In the genomic region with DNA sequence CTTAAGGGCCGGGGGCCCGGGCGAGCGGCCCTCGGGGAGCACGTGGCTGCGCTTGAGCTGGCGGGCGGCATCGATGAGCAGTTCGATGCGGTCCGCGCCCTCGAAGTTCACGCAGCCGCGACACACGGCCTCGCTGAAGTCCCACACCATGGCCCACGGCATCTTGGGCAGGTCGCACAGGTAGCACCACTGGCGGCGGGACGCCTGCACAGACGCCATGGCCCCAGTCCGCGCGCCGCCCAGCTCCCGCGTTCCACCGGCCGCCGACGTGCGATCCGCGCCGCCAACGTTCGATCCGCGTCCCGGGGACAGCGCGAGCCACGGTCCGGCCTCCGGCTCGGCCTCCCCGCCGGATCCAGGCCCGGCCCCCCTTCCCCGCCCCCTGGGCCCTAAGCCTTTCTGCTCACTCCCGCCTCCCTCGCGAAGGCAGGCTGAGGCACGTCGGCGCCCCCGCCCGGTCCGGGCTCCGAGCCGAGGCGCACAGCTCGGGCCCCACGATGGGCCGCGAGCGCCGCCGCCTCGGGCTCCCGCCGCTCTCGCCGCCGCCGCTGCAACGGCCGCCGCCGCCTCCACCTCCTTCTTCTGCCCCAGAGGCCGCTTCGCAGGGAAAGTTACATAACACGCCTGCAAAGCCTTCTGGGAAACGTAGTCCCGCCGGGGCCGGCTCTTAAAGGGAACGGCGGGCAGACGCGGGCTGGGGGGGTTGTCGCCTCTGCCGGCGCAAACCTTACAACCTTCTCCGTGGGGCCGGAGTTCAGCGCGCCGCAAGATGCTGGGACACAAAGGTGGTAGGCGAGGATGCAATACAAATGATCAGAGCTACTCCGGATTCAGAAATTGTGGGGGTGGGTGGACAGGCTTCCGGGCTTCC, we compare ENCODE assay signal across 1 cellular context.
TF ChIP-seq lines count a peak whose summit lies in the region.

A gene with protein sequence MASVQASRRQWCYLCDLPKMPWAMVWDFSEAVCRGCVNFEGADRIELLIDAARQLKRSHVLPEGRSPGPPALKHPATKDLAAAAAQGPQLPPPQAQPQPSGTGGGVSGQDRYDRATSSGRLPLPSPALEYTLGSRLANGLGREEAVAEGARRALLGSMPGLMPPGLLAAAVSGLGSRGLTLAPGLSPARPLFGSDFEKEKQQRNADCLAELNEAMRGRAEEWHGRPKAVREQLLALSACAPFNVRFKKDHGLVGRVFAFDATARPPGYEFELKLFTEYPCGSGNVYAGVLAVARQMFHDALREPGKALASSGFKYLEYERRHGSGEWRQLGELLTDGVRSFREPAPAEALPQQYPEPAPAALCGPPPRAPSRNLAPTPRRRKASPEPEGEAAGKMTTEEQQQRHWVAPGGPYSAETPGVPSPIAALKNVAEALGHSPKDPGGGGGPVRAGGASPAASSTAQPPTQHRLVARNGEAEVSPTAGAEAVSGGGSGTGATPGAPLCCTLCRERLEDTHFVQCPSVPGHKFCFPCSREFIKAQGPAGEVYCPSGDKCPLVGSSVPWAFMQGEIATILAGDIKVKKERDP (minus strand): TSS at position 586 of the 871 bp plus-strand sequence. CDS start 367 bp downstream, at position 219.

TF ChIP-seq in HepG2, 621 proteins besides CTCF, POLR2A, EP300 and RAD21 (continued from another document and continues in another):
- TF ChIP-seq, protein P1, sequence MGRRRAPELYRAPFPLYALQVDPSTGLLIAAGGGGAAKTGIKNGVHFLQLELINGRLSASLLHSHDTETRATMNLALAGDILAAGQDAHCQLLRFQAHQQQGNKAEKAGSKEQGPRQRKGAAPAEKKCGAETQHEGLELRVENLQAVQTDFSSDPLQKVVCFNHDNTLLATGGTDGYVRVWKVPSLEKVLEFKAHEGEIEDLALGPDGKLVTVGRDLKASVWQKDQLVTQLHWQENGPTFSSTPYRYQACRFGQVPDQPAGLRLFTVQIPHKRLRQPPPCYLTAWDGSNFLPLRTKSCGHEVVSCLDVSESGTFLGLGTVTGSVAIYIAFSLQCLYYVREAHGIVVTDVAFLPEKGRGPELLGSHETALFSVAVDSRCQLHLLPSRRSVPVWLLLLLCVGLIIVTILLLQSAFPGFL (CRISPR knock-in tag; IDR thresholded peaks at IDR 0.05) = no peak
- TF ChIP-seq ZBTB3 (CRISPR knock-in tag; IDR thresholded peaks at IDR 0.05; ENCODE audit: borderline replicate concordance, low read depth) = no peak
- peak; percentile 69 for TF ChIP-seq IKZF4 (CRISPR knock-in tag; IDR thresholded peaks at IDR 0.05; ENCODE audit: borderline replicate concordance, low read depth, not compliant biosample characterization)
- TF ChIP-seq, protein P2, sequence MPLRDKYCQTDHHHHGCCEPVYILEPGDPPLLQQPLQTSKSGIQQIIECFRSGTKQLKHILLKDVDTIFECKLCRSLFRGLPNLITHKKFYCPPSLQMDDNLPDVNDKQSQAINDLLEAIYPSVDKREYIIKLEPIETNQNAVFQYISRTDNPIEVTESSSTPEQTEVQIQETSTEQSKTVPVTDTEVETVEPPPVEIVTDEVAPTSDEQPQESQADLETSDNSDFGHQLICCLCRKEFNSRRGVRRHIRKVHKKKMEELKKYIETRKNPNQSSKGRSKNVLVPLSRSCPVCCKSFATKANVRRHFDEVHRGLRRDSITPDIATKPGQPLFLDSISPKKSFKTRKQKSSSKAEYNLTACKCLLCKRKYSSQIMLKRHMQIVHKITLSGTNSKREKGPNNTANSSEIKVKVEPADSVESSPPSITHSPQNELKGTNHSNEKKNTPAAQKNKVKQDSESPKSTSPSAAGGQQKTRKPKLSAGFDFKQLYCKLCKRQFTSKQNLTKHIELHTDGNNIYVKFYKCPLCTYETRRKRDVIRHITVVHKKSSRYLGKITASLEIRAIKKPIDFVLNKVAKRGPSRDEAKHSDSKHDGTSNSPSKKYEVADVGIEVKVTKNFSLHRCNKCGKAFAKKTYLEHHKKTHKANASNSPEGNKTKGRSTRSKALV (CRISPR knock-in tag; IDR thresholded peaks at IDR 0.05) = no peak; the same call in 1 of the 2 replicates
- no peak for TF ChIP-seq ETV6 (CRISPR knock-in tag; conservative IDR thresholded peaks at IDR 0.05)
- no peak for TF ChIP-seq LCORL (IDR thresholded peaks at IDR 0.05)
- TF ChIP-seq LCORL (CRISPR knock-in tag; IDR thresholded peaks at IDR 0.05) = no peak; the same call in 1 of the 2 replicates
- no peak for TF ChIP-seq MTF2 (CRISPR knock-in tag; IDR thresholded peaks at IDR 0.05; ENCODE audit: borderline replicate concordance)
- no peak for TF ChIP-seq ZNF549 (CRISPR knock-in tag; IDR thresholded peaks at IDR 0.05)
- TF ChIP-seq PHF8 (CRISPR knock-in tag; IDR thresholded peaks at IDR 0.05) = peak; percentile 13
- TF ChIP-seq, protein P3, sequence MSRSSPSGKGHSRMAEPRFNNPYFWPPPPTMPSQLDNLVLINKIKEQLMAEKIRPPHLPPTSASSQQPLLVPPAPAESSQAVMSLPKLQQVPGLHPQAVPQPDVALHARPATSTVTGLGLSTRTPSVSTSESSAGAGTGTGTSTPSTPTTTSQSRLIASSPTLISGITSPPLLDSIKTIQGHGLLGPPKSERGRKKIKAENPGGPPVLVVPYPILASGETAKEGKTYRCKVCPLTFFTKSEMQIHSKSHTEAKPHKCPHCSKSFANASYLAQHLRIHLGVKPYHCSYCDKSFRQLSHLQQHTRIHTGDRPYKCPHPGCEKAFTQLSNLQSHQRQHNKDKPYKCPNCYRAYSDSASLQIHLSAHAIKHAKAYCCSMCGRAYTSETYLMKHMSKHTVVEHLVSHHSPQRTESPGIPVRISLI (CRISPR knock-in tag; IDR thresholded peaks at IDR 0.05; ENCODE audit: borderline replicate concordance) = no peak
- no peak for TF ChIP-seq ZNF317 (CRISPR knock-in tag; IDR thresholded peaks at IDR 0.05)
- TF ChIP-seq ZNF44 (CRISPR knock-in tag; IDR thresholded peaks at IDR 0.05) = no peak; the same call in 1 of the 2 replicates
- TF ChIP-seq ZNF746 (CRISPR knock-in tag; IDR thresholded peaks at IDR 0.05) = 0 out of 2 replicates have a peak, but pooled peaks have one; percentile 11
- TF ChIP-seq, protein P4, sequence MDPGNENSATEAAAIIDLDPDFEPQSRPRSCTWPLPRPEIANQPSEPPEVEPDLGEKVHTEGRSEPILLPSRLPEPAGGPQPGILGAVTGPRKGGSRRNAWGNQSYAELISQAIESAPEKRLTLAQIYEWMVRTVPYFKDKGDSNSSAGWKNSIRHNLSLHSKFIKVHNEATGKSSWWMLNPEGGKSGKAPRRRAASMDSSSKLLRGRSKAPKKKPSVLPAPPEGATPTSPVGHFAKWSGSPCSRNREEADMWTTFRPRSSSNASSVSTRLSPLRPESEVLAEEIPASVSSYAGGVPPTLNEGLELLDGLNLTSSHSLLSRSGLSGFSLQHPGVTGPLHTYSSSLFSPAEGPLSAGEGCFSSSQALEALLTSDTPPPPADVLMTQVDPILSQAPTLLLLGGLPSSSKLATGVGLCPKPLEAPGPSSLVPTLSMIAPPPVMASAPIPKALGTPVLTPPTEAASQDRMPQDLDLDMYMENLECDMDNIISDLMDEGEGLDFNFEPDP (CRISPR knock-in tag; conservative IDR thresholded peaks at IDR 0.05) = peak; percentile 82; the same call in 1 of the 2 replicates
- TF ChIP-seq RFX5 (IDR thresholded peaks at IDR 0.05; ENCODE audit: low read depth, low read length) = no peak
- peak; percentile 23 for TF ChIP-seq RBM39 (IDR thresholded peaks at IDR 0.05; ENCODE audit: low read depth, low read length, poor library complexity, severe bottlenecking)
- TF ChIP-seq GTF3A (CRISPR knock-in tag; conservative IDR thresholded peaks at IDR 0.05) = no peak
- no peak for TF ChIP-seq KLF11 (CRISPR knock-in tag; IDR thresholded peaks at IDR 0.05)
- TF ChIP-seq, protein P5, sequence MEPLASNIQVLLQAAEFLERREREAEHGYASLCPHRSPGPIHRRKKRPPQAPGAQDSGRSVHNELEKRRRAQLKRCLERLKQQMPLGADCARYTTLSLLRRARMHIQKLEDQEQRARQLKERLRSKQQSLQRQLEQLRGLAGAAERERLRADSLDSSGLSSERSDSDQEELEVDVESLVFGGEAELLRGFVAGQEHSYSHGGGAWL (CRISPR knock-in tag; IDR thresholded peaks at IDR 0.05) = 0 out of 2 replicates have a peak, but pooled peaks have one; percentile 12
- TF ChIP-seq, protein P6, sequence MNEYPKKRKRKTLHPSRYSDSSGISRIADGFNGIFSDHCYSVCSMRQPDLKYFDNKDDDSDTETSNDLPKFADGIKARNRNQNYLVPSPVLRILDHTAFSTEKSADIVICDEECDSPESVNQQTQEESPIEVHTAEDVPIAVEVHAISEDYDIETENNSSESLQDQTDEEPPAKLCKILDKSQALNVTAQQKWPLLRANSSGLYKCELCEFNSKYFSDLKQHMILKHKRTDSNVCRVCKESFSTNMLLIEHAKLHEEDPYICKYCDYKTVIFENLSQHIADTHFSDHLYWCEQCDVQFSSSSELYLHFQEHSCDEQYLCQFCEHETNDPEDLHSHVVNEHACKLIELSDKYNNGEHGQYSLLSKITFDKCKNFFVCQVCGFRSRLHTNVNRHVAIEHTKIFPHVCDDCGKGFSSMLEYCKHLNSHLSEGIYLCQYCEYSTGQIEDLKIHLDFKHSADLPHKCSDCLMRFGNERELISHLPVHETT (CRISPR knock-in tag; conservative IDR thresholded peaks at IDR 0.05) = peak; percentile 85
- TF ChIP-seq ZNF792 (CRISPR knock-in tag; IDR thresholded peaks at IDR 0.05) = no peak
- TF ChIP-seq ZFP41 (CRISPR knock-in tag; IDR thresholded peaks at IDR 0.05; ENCODE audit: borderline replicate concordance) = no peak
- TF ChIP-seq ZNF564 (CRISPR knock-in tag; IDR thresholded peaks at IDR 0.05) = no peak
- TF ChIP-seq, protein P7, sequence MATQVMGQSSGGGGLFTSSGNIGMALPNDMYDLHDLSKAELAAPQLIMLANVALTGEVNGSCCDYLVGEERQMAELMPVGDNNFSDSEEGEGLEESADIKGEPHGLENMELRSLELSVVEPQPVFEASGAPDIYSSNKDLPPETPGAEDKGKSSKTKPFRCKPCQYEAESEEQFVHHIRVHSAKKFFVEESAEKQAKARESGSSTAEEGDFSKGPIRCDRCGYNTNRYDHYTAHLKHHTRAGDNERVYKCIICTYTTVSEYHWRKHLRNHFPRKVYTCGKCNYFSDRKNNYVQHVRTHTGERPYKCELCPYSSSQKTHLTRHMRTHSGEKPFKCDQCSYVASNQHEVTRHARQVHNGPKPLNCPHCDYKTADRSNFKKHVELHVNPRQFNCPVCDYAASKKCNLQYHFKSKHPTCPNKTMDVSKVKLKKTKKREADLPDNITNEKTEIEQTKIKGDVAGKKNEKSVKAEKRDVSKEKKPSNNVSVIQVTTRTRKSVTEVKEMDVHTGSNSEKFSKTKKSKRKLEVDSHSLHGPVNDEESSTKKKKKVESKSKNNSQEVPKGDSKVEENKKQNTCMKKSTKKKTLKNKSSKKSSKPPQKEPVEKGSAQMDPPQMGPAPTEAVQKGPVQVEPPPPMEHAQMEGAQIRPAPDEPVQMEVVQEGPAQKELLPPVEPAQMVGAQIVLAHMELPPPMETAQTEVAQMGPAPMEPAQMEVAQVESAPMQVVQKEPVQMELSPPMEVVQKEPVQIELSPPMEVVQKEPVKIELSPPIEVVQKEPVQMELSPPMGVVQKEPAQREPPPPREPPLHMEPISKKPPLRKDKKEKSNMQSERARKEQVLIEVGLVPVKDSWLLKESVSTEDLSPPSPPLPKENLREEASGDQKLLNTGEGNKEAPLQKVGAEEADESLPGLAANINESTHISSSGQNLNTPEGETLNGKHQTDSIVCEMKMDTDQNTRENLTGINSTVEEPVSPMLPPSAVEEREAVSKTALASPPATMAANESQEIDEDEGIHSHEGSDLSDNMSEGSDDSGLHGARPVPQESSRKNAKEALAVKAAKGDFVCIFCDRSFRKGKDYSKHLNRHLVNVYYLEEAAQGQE (IDR thresholded peaks at IDR 0.05; ENCODE audit: borderline replicate concordance in 1 of 2, low read depth in 1 of 2, low read length in 2 of 2) = no peak
- TF ChIP-seq ZNF572 (CRISPR knock-in tag; IDR thresholded peaks at IDR 0.05) = no peak
- TF ChIP-seq CHD4 (IDR thresholded peaks at IDR 0.05; ENCODE audit: borderline replicate concordance, low read length) = no peak; the same call in 1 of the 2 replicates
- TF ChIP-seq MEF2D (CRISPR knock-in tag; IDR thresholded peaks at IDR 0.05) = no peak; the same call in 1 of the 2 replicates
- no peak for TF ChIP-seq PCBP2 (optimal IDR thresholded peaks at IDR 0.05; ENCODE audit: low read depth, low read length, poor library complexity, severe bottlenecking)
- TF ChIP-seq REXO4 (CRISPR knock-in tag; IDR thresholded peaks at IDR 0.05; ENCODE audit: borderline replicate concordance) = no peak
- no peak for TF ChIP-seq FOSL1 (CRISPR knock-in tag; IDR thresholded peaks at IDR 0.05; ENCODE audit: borderline replicate concordance)
- TF ChIP-seq, protein P8, sequence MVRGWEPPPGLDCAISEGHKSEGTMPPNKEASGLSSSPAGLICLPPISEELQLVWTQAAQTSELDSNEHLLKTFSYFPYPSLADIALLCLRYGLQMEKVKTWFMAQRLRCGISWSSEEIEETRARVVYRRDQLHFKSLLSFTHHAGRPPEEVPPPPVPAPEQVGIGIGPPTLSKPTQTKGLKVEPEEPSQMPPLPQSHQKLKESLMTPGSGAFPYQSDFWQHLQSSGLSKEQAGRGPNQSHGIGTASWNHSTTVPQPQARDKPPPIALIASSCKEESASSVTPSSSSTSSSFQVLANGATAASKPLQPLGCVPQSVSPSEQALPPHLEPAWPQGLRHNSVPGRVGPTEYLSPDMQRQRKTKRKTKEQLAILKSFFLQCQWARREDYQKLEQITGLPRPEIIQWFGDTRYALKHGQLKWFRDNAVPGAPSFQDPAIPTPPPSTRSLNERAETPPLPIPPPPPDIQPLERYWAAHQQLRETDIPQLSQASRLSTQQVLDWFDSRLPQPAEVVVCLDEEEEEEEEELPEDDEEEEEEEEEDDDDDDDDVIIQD (CRISPR knock-in tag; IDR thresholded peaks at IDR 0.05; ENCODE audit: low read depth) = no peak
- no peak for TF ChIP-seq RFX3 (CRISPR knock-in tag; IDR thresholded peaks at IDR 0.05)
